ENCODE assay signal across 8 cellular contexts in genomic region chr3:185362850-185363661, GRCh38. TPM values are rescaled to one million over a fixed set of nuclear protein-coding genes. Genes with fewer than 3 reads are reported as not detected.
DNase-seq lines count a peak whose midpoint lies in the region; ATAC-seq and TF ChIP-seq lines count a peak whose summit lies in the region.

A gene with protein sequence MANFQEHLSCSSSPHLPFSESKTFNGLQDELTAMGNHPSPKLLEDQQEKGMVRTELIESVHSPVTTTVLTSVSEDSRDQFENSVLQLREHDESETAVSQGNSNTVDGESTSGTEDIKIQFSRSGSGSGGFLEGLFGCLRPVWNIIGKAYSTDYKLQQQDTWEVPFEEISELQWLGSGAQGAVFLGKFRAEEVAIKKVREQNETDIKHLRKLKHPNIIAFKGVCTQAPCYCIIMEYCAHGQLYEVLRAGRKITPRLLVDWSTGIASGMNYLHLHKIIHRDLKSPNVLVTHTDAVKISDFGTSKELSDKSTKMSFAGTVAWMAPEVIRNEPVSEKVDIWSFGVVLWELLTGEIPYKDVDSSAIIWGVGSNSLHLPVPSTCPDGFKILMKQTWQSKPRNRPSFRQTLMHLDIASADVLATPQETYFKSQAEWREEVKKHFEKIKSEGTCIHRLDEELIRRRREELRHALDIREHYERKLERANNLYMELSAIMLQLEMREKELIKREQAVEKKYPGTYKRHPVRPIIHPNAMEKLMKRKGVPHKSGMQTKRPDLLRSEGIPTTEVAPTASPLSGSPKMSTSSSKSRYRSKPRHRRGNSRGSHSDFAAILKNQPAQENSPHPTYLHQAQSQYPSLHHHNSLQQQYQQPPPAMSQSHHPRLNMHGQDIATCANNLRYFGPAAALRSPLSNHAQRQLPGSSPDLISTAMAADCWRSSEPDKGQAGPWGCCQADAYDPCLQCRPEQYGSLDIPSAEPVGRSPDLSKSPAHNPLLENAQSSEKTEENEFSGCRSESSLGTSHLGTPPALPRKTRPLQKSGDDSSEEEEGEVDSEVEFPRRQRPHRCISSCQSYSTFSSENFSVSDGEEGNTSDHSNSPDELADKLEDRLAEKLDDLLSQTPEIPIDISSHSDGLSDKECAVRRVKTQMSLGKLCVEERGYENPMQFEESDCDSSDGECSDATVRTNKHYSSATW (plus strand): TSS chr3:185363136. CDS start chr3:185428582, 65,446 bp downstream.

- peak within 1 kb of the TSS; percentile 72 for H3K4me3 Mint-ChIP-seq in activated CD4-positive, alpha-beta memory T cell treated with anti-CD3 and anti-CD28 coated beads, Interleukin-2, amount 10 ng/mL, durations not matched to agents 7 days and 5 days
- H3K4me3 Mint-ChIP-seq in mesothelial cell of epicardium = peak within 1 kb of the TSS; percentile 80
- peak within 1 kb of the TSS; percentile 81 to 91 for H3K4me3 Mint-ChIP-seq in stimulated activated naive CD8-positive, alpha-beta T cell treated with anti-CD3 and anti-CD28 coated beads, Interleukin-15, amount 100 ng/mL, for 72 hours

- no peak within 1 kb of the TSS for H3K27ac Mint-ChIP-seq in activated CD4-positive, alpha-beta memory T cell treated with anti-CD3 and anti-CD28 coated beads, Interleukin-2, amount 10 ng/mL, durations not matched to agents 7 days and 5 days
- H3K27ac Mint-ChIP-seq in mesothelial cell of epicardium = peak within 1 kb of the TSS; percentile 96
- peak within 1 kb of the TSS in 1 of 2 donors; percentile 58 for H3K27ac Mint-ChIP-seq in stimulated activated naive CD8-positive, alpha-beta T cell treated with anti-CD3 and anti-CD28 coated beads, Interleukin-15, amount 100 ng/mL, for 72 hours

- H3K9me3 Mint-ChIP-seq in activated CD4-positive, alpha-beta memory T cell treated with anti-CD3 and anti-CD28 coated beads, Interleukin-2, amount 10 ng/mL, durations not matched to agents 7 days and 5 days = no peaks in the 10 kb centered on the region
- H3K9me3 Mint-ChIP-seq in mesothelial cell of epicardium = no peaks in the 10 kb centered on the region
- H3K9me3 Mint-ChIP-seq in stimulated activated naive CD8-positive, alpha-beta T cell treated with anti-CD3 and anti-CD28 coated beads, Interleukin-15, amount 100 ng/mL, for 72 hours = no peaks in the 10 kb centered on the region

- peak within 1 kb of the TSS; percentile 9 for H3K27ac ChIP-seq in C4-2B
- H3K27ac ChIP-seq in esophagus (ENCODE audit: low read depth in 2 of 2, low read length in 1 of 2) = peak within 1 kb of the TSS; percentile 78 to 85

- H3K4me3 ChIP-seq in esophagus (ENCODE audit: low read depth in 1 of 2, low read length in 2 of 2) = peak within 1 kb of the TSS; percentile 50 to 84

- no peaks in the 10 kb centered on the region for H3K27me3 ChIP-seq in esophagus (ENCODE audit: control insufficient read depth in 1 of 2, insufficient read depth in 2 of 2, low read length in 2 of 2)

- POLR2A ChIA-PET in activated CD4-positive, alpha-beta memory T cell treated with anti-CD3 and anti-CD28 coated beads, Interleukin-2, amount 10 ng/mL, durations not matched to agents 7 days and 5 days (lab: Charles Lee) = no interaction called here

- WGBS in esophagus, 2 donors = 1 to 7% methylated on average over 17 of the region's 17 CpGs

- CTCF ChIA-PET in activated CD4-positive, alpha-beta memory T cell treated with anti-CD3 and anti-CD28 coated beads, Interleukin-2, amount 10 ng/mL, durations not matched to agents 7 days and 5 days (lab: Charles Lee) = interaction anchor here (0.8 to 1.3 kb wide), 4 partner anchors 8 to 196 kb away, joined by 3 to 6 read pairs (median 4); no protein-coding TSS in a partner anchor

- no peak for TF ChIP-seq CTCF in C4-2B (conservative IDR thresholded peaks at IDR 0.05)
- no peak for TF ChIP-seq CTCF in mesothelial cell of epicardium (IDR thresholded peaks at IDR 0.05; ENCODE audit: unreplicated experiment)

- no peaks in the 10 kb centered on the region for H3K9me3 ChIP-seq in esophagus (ENCODE audit: control insufficient read depth in 2 of 2, insufficient read depth in 1 of 2, low read depth in 1 of 2, low read length in 1 of 2)

- no peaks in the 10 kb centered on the region for H3K4me1 ChIP-seq in esophagus (ENCODE audit: control insufficient read depth in 2 of 2, insufficient read depth in 2 of 2, low read length in 1 of 2)

- no peaks in the 10 kb centered on the region for H3K36me3 ChIP-seq in esophagus (ENCODE audit: control insufficient read depth in 2 of 2, insufficient read depth in 2 of 2, low read length in 1 of 2)

- peak; percentile 98 for DNase-seq in NCI-H2196 (lab: John Stamatoyannopoulos, UW; ENCODE audit: unreplicated experiment)
- DNase-seq in activated CD4-positive, alpha-beta memory T cell treated with anti-CD3 and anti-CD28 coated beads, Interleukin-2, amount 10 ng/mL, durations not matched to agents 7 days and 5 days = peak; percentile 49
- peak; percentile 34 to 56 for DNase-seq in mesothelial cell of epicardium (ENCODE audit: low spot score in 2 of 2, unreplicated experiment in 2 of 2)
- DNase-seq in stimulated activated naive CD8-positive, alpha-beta T cell treated with anti-CD3 and anti-CD28 coated beads, Interleukin-15, amount 100 ng/mL, for 72 hours = peak; percentile 34 to 50

- peak; percentile 96 for ATAC-seq in GM19025 (IDR thresholded peaks at IDR 0.05; ENCODE audit: low read depth, unreplicated experiment)
- peak; percentile 97 for ATAC-seq in HG03139 (IDR thresholded peaks at IDR 0.05; ENCODE audit: unreplicated experiment)
- ATAC-seq in stimulated activated naive CD8-positive, alpha-beta T cell treated with anti-CD3 and anti-CD28 coated beads, Interleukin-15, amount 100 ng/mL, for 72 hours = peak; percentile 96

- peaks cover 14% of the 10 kb centered on the region for H3K4me1 Mint-ChIP-seq in activated CD4-positive, alpha-beta memory T cell treated with anti-CD3 and anti-CD28 coated beads, Interleukin-2, amount 10 ng/mL, durations not matched to agents 7 days and 5 days
- peaks cover 27% of the 10 kb centered on the region for H3K4me1 Mint-ChIP-seq in mesothelial cell of epicardium
- H3K4me1 Mint-ChIP-seq in stimulated activated naive CD8-positive, alpha-beta T cell treated with anti-CD3 and anti-CD28 coated beads, Interleukin-15, amount 100 ng/mL, for 72 hours = peaks cover 18% of the 10 kb centered on the region

- H3K27me3 Mint-ChIP-seq in activated CD4-positive, alpha-beta memory T cell treated with anti-CD3 and anti-CD28 coated beads, Interleukin-2, amount 10 ng/mL, durations not matched to agents 7 days and 5 days = peaks cover 52% of the 10 kb centered on the region
- H3K27me3 Mint-ChIP-seq in mesothelial cell of epicardium (ENCODE audit: low read depth) = peaks cover 14% of the 10 kb centered on the region
- H3K27me3 Mint-ChIP-seq in stimulated activated naive CD8-positive, alpha-beta T cell treated with anti-CD3 and anti-CD28 coated beads, Interleukin-15, amount 100 ng/mL, for 72 hours = peaks cover 62% of the 10 kb centered on the region

- H3K36me3 Mint-ChIP-seq in activated CD4-positive, alpha-beta memory T cell treated with anti-CD3 and anti-CD28 coated beads, Interleukin-2, amount 10 ng/mL, durations not matched to agents 7 days and 5 days (ENCODE audit: low read depth) = no peaks in the 10 kb centered on the region
- H3K36me3 Mint-ChIP-seq in mesothelial cell of epicardium = no peaks in the 10 kb centered on the region

RNA-seq across cellular contexts. Expression of the gene that starts here (rescaled TPM):
- total RNA-seq in activated CD4-positive, alpha-beta memory T cell treated with anti-CD3 and anti-CD28 coated beads, Interleukin-2, amount 10 ng/mL, durations not matched to agents 7 days and 5 days = 10 to 100 TPM; 11.0 to 11.3 TPM
- polyA plus RNA-seq in esophagus = 10 to 100 TPM; 14.7 to 25.5 TPM
- 40.3 to 42.7 TPM (median 40.3 TPM) in 3 replicates for total RNA-seq in mesothelial cell of epicardium

Comparison
In these comparisons a context has a peak if more than half of its experiments do, and no peak if none do; other contexts are left out.
1. Peak in every context shown above with its lines: DNase-seq, ATAC-seq, H3K4me3 ChIP-seq and H3K27ac ChIP-seq.
2. DNase-seq: peak in every context shown above with its lines; median percentile 98 in NCI-H2196; 49 in activated CD4-positive, alpha-beta memory T cell treated with anti-CD3 and anti-CD28 coated beads, Interleukin-2, amount 10 ng/mL, durations not matched to agents 7 days and 5 days; 45 in mesothelial cell of epicardium; 42 in stimulated activated naive CD8-positive, alpha-beta T cell treated with anti-CD3 and anti-CD28 coated beads, Interleukin-15, amount 100 ng/mL, for 72 hours.